1 cellular context compared by ENCODE assay signal in genomic region chr19:8526345-8527062, GRCh38.
TF ChIP-seq lines count a peak whose summit lies in the region.

No MANE protein-coding gene starts in this region.

TF ChIP-seq in K562, 482 proteins besides CTCF, POLR2A, EP300 and RAD21 (continued from another document):
- TF ChIP-seq ZBTB1 (CRISPR knock-in tag; IDR thresholded peaks at IDR 0.05; ENCODE audit: borderline replicate concordance, low read depth) (0 out of 2 replicates have a peak, but pooled peaks have one; percentile 19), ZNF57 (CRISPR knock-in tag; IDR thresholded peaks at IDR 0.05) (no peak), DIDO1 (tag; IDR thresholded peaks at IDR 0.05; ENCODE audit: low read depth) (no peak), BRCA1 (IDR thresholded peaks at IDR 0.05) (no peak), BRCA1 (CRISPR knock-in tag; IDR thresholded peaks at IDR 0.05) (no peak), TAF1 (IDR thresholded peaks at IDR 0.05; ENCODE audit: control insufficient read depth, extremely low read depth, insufficient read depth, low read length, severe bottlenecking) (no peak), MEIS2 (IDR thresholded peaks at IDR 0.05; ENCODE audit: partially characterized antibody) (peak; percentile 18)
TF ChIP-seq in K562: peak in this region for 23.
